In the genomic region with DNA sequence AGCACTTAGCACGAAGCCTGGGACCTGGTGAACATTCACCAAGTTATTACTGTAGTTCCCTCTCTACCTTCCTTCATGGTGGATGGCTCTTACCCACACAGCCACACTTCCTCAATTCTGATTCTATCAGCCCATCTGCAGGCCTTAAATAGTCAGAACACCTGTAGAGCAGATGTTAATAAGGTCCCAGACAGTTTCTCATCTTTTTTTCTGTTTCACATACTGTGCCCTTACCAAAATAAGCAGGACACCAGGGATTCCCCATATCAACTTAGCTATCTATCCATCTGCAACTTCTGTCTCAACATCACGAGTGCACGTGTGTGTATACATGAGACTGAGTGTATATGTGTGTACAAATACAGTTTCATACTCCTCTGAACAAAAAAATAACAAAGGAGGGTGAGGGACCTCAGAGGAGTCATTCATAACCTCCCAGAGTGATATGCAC, we compare ENCODE assay signal across 11 cellular contexts. TPM values are rescaled to one million over a fixed set of nuclear protein-coding genes. Genes with fewer than 3 reads are reported as not detected.
DNase-seq lines count a peak whose midpoint lies in the region; ATAC-seq, FAIRE-seq and TF ChIP-seq lines count a peak whose summit lies in the region.
"Had no signal": no experiment of that assay in that cellular context is flagged by ENCODE, and none has a peak within 500 bp of the region (broad histone marks: within the 10 kb centered on the region; RNA-seq: fewer than 3 reads in every experiment).

No MANE protein-coding gene starts in this region.

- H3K9ac ChIP-seq in K562 (ENCODE audit: insufficient read depth in 1 of 2, low read depth in 2 of 2, low read length in 2 of 2), result no peak overlapping the region

- no peak for FAIRE-seq in K562 (lab: Jason Lieb, UNC)
- FAIRE-seq: urothelium cell line had no signal

- in situ Hi-C loops in K562 (cut with MboI), result no loop called here

- POLR2A ChIA-PET in K562 (lab: Yijun Ruan, JAX), result no interaction called here

- no peak for DNase-seq in K562 (ENCODE audit: extremely low read depth in 1 of 4, low spot score in 3 of 4)
- no peak for DNase-seq in NCI-H748 (lab: John Stamatoyannopoulos, UW; ENCODE audit: unreplicated experiment)
- no peak for DNase-seq in activated CD4-positive, CD25-positive, alpha-beta regulatory T cell treated with anti-CD3 and anti-CD28 coated beads, Interleukin-2, amount 50 U/mL, for 72 hours
- no peak for DNase-seq in head of caudate nucleus
- no peak for DNase-seq in NCI-H226
- DNase-seq: activated CD4-positive, alpha-beta memory T cell treated with anti-CD3 and anti-CD28 coated beads for 36 hours had no signal

- H3K27me3 ChIP-seq in K562 (ENCODE audit: control insufficient read depth in 2 of 2, insufficient read depth in 2 of 2, low read length in 2 of 2), result no peaks in the 10 kb centered on the region
- H3K27me3 ChIP-seq: ovary had no signal

- ATAC-seq in GM18858 (IDR thresholded peaks at IDR 0.05; ENCODE audit: unreplicated experiment) (peak; percentile 58), GM21528 (IDR thresholded peaks at IDR 0.05; ENCODE audit: low FRiP score, unreplicated experiment) (peak; percentile 76), HG03135 (IDR thresholded peaks at IDR 0.05; ENCODE audit: unreplicated experiment) (peak; percentile 61), K562 (no peak)

- TF ChIP-seq POLR2A in K562 (conservative IDR thresholded peaks at IDR 0.05), result no peak

- no peak for TF ChIP-seq EP300 in K562 (IDR thresholded peaks at IDR 0.05; ENCODE audit: low read length)

- H3K4me1 ChIP-seq in K562 (replicated peaks in 1 of 2; ENCODE audit: control insufficient read depth in 2 of 2, insufficient read depth in 2 of 2, low read length in 2 of 2), result peaks cover 3 to 13% of the 10 kb centered on the region in 2 experiments; a peak in 4 of 5 replicates

- BruUV-seq in K562 (replicated peaks; lab: Mats Ljungman, UMichigan), result no TSS peak

- TF ChIP-seq CTCF in K562 (IDR thresholded peaks at IDR 0.05 in 2 of 3, conservative IDR thresholded peaks at IDR 0.05 in 1 of 3; ENCODE audit: insufficient read depth in 2 of 3, low read depth in 1 of 3, low read length in 3 of 3), result no peak

- H4K20me1 ChIP-seq in K562 (replicated peaks; ENCODE audit: control insufficient read depth, insufficient read depth, low read length), result no peaks in the 10 kb centered on the region

- intact Hi-C loops in K562 (cut with micrococcal nuclease), result no loop called here
- intact Hi-C loops in head of caudate nucleus (cut with DNase I), result no loop called here

- no peaks in the 10 kb centered on the region for H3K9me1 ChIP-seq in K562 (ENCODE audit: control insufficient read depth, insufficient read depth, low read length)

- no peak overlapping the region for H2AFZ ChIP-seq in K562 (ENCODE audit: low read depth, low read length)

- CTCF ChIA-PET in K562 (lab: Yijun Ruan, JAX; ENCODE audit: low intra/inter-chr PET ratio), result no interaction called here

- WGBS in K562 (ENCODE audit: insufficient coverage, low coverage, missing lambda C conversion rate), result 91% methylated on average over 2 of the region's 3 CpGs

- H3K9me3 ChIP-seq in K562 (replicated peaks; ENCODE audit: control insufficient read depth, insufficient read depth, low read depth, low read length), result no peaks in the 10 kb centered on the region
- H3K9me3 ChIP-seq: ovary had no signal

- H3K36me3 ChIP-seq in K562 (ENCODE audit: control insufficient read depth, insufficient read depth, low read length), result peaks cover 46% of the 10 kb centered on the region
- H3K36me3 ChIP-seq: ovary had no signal

- TF ChIP-seq RAD21 in K562 (CRISPR knock-in tag; conservative IDR thresholded peaks at IDR 0.05 in 1 of 2, IDR thresholded peaks at IDR 0.05 in 1 of 2), result no peak

- no peak overlapping the region for H3K4me2 ChIP-seq in K562 (ENCODE audit: insufficient read depth, low read length)

- H3K79me2 ChIP-seq in K562 (ENCODE audit: control insufficient read depth, insufficient read depth, low read length), result peaks cover 35% of the 10 kb centered on the region

- no peak overlapping the region for H3K27ac ChIP-seq in K562 (ENCODE audit: extremely low read depth, low read depth, low read length)
- H3K27ac ChIP-seq: ovary had no signal

- no peak overlapping the region for H3K4me3 ChIP-seq in K562
- H3K4me3 ChIP-seq: ovary had no signal

RNA-seq across cellular contexts. Expression of a gene that starts 2.8 kb away (rescaled TPM):
- 97.0 and 197 TPM in 2 replicates for total RNA-seq in K562 (2011; cell fraction: chromatin; rRNA removed; ENCODE audit: low replicate concordance)
- 104 and 108 TPM in 2 replicates for total RNA-seq in K562 (2011; cell fraction: nucleolus; rRNA removed)
- total RNA-seq in K562 (2011; cell fraction: nucleoplasm; rRNA removed), result 77.7 and 81.3 TPM in 2 replicates
- total RNA-seq in K562 (2014; rRNA removed) (25.2 and 26.8 TPM in 2 replicates), K562 (2014; rRNA removed; fragmentation: Illumina TruSeq; extraction: Trizol) (12.3 and 14.5 TPM in 2 replicates), K562 (2015; rRNA removed; fragmentation: Illumina TruSeq; extraction: Trizol) (15.2 and 15.9 TPM in 2 replicates), K562 (2021) (34.8 and 35.7 TPM in 2 replicates)
- polyA plus RNA-seq in K562 (2011; rRNA removed) (16.4 and 20.4 TPM in 2 replicates), K562 (2014; fragmentation: Illumina TruSeq; extraction: Trizol) (23.1 and 27.9 TPM in 2 replicates), K562 (2014; fragmentation: Nextera tagmentation; extraction: Ambion mirVana) (1 to 10 TPM; 4.1 to 5.8 TPM), K562 (2014; rRNA removed) (23.1 and 27.1 TPM in 2 replicates)
- polyA plus RNA-seq in K562 (2011; cell fraction: cytosol; rRNA removed), result 10.3 and 14.7 TPM in 2 replicates
- 132 and 169 TPM in 2 replicates for polyA plus RNA-seq in K562 (2011; cell fraction: nucleus; rRNA removed)
- 19.7 and 37.0 TPM in 2 replicates for polyA plus RNA-seq in K562 (2012)
- 20.8 and 22.5 TPM in 2 replicates for polyA minus RNA-seq in K562 (2011; rRNA and poly(A)+ RNA removed)
- polyA minus RNA-seq in K562 (2011; cell fraction: cytosol; rRNA and poly(A)+ RNA removed), result 11.2 and 20.5 TPM in 2 replicates
- polyA minus RNA-seq in K562 (2011; cell fraction: nucleus; rRNA and poly(A)+ RNA removed), result 31.6 and 42.1 TPM in 2 replicates

RNA-seq across cellular contexts. Expression of a gene that starts 3.0 kb away (rescaled TPM):
- 143 and 213 TPM in 2 replicates for total RNA-seq in K562 (2011; cell fraction: chromatin; rRNA removed; ENCODE audit: low replicate concordance)
- total RNA-seq in K562 (2011; cell fraction: nucleolus; rRNA removed), result 100 and 111 TPM in 2 replicates
- 123 and 149 TPM in 2 replicates for total RNA-seq in K562 (2011; cell fraction: nucleoplasm; rRNA removed)
- total RNA-seq in K562 (2014; rRNA removed) (57.9 and 59.7 TPM in 2 replicates), K562 (2014; rRNA removed; fragmentation: Illumina TruSeq; extraction: Trizol) (45.3 and 51.8 TPM in 2 replicates), K562 (2015; rRNA removed; fragmentation: Illumina TruSeq; extraction: Trizol) (62.4 and 64.7 TPM in 2 replicates), K562 (2021) (60.6 and 71.7 TPM in 2 replicates)
- polyA plus RNA-seq in K562 (2011; rRNA removed) (69.3 and 70.7 TPM in 2 replicates), K562 (2014; fragmentation: Illumina TruSeq; extraction: Trizol) (90.8 and 91.7 TPM in 2 replicates), K562 (2014; fragmentation: Nextera tagmentation; extraction: Ambion mirVana) (100 to 1,000 TPM; 103 to 154 TPM), K562 (2014; rRNA removed) (67.8 and 86.4 TPM in 2 replicates)
- polyA plus RNA-seq in K562 (2011; cell fraction: cytosol; rRNA removed), result 58.9 and 85.2 TPM in 2 replicates
- 164 and 209 TPM in 2 replicates for polyA plus RNA-seq in K562 (2011; cell fraction: nucleus; rRNA removed)
- polyA plus RNA-seq in K562 (2012), result 49.6 and 51.6 TPM in 2 replicates
- polyA minus RNA-seq in K562 (2011; rRNA and poly(A)+ RNA removed), result 49.7 and 52.3 TPM in 2 replicates
- 25.6 and 27.8 TPM in 2 replicates for polyA minus RNA-seq in K562 (2011; cell fraction: cytosol; rRNA and poly(A)+ RNA removed)
- 44.7 and 59.0 TPM in 2 replicates for polyA minus RNA-seq in K562 (2011; cell fraction: nucleus; rRNA and poly(A)+ RNA removed)

RNA-seq across cellular contexts. Expression of a gene that starts 30.9 kb away (rescaled TPM):
- total RNA-seq in K562 (2011; cell fraction: chromatin; rRNA removed; ENCODE audit: low replicate concordance), result 0.16 TPM in 1 of 2 replicates, not detected in the other
- total RNA-seq in K562 (2011; cell fraction: nucleolus; rRNA removed), result 0.13 TPM in 1 of 2 replicates, not detected in the other
- not detected in 2 replicates for total RNA-seq in K562 (2011; cell fraction: nucleoplasm; rRNA removed)
- total RNA-seq in K562 (2014; rRNA removed), result not detected in 2 replicates
- total RNA-seq in K562 (2014; rRNA removed; fragmentation: Illumina TruSeq; extraction: Trizol), result not detected in 2 replicates
- not detected in 2 replicates for total RNA-seq in K562 (2015; rRNA removed; fragmentation: Illumina TruSeq; extraction: Trizol)
- total RNA-seq in K562 (2021), result not detected in 2 replicates
- not detected in 2 replicates for polyA plus RNA-seq in K562 (2011; rRNA removed)
- 0.04 TPM in 1 of 2 replicates, not detected in the other for polyA plus RNA-seq in K562 (2011; cell fraction: cytosol; rRNA removed)
- not detected in 2 replicates for polyA plus RNA-seq in K562 (2011; cell fraction: nucleus; rRNA removed)
- polyA plus RNA-seq in K562 (2012), result 0.14 and 0.17 TPM in 2 replicates
- polyA plus RNA-seq in K562 (2014; fragmentation: Illumina TruSeq; extraction: Trizol), result not detected in 2 replicates
- polyA plus RNA-seq in K562 (2014; fragmentation: Nextera tagmentation; extraction: Ambion mirVana), result not detected
- 0.08 TPM in 1 of 2 replicates, not detected in the other for polyA plus RNA-seq in K562 (2014; rRNA removed)
- not detected in 2 replicates for polyA minus RNA-seq in K562 (2011; rRNA and poly(A)+ RNA removed)
- not detected in 2 replicates for polyA minus RNA-seq in K562 (2011; cell fraction: cytosol; rRNA and poly(A)+ RNA removed)
- not detected in 2 replicates for polyA minus RNA-seq in K562 (2011; cell fraction: nucleus; rRNA and poly(A)+ RNA removed)
- total RNA-seq: activated CD4-positive, alpha-beta memory T cell treated with anti-CD3 and anti-CD28 coated beads for 36 hours had no signal

RNA-seq across cellular contexts. Expression of a gene that starts 57.1 kb away (rescaled TPM):
- 0.84 and 1.1 TPM in 2 replicates for total RNA-seq in K562 (2011; cell fraction: chromatin; rRNA removed; ENCODE audit: low replicate concordance)
- total RNA-seq in K562 (2011; cell fraction: nucleolus; rRNA removed), result 1.7 and 2.4 TPM in 2 replicates
- total RNA-seq in K562 (2011; cell fraction: nucleoplasm; rRNA removed), result 1.4 and 1.9 TPM in 2 replicates
- total RNA-seq in K562 (2014; rRNA removed), result 0.05 and 0.82 TPM in 2 replicates
- not detected in 2 replicates for total RNA-seq in K562 (2014; rRNA removed; fragmentation: Illumina TruSeq; extraction: Trizol)
- 0.25 and 0.26 TPM in 2 replicates for total RNA-seq in K562 (2015; rRNA removed; fragmentation: Illumina TruSeq; extraction: Trizol)
- total RNA-seq in K562 (2021), result 0.89 and 2.8 TPM in 2 replicates
- 0.95 and 1.3 TPM in 2 replicates for polyA plus RNA-seq in K562 (2011; rRNA removed)
- polyA plus RNA-seq in K562 (2011; cell fraction: cytosol; rRNA removed), result 1.1 and 2.0 TPM in 2 replicates
- 2.3 and 2.6 TPM in 2 replicates for polyA plus RNA-seq in K562 (2011; cell fraction: nucleus; rRNA removed)
- 1.9 and 4.1 TPM in 2 replicates for polyA plus RNA-seq in K562 (2012)
- 0.58 and 0.86 TPM in 2 replicates for polyA plus RNA-seq in K562 (2014; fragmentation: Illumina TruSeq; extraction: Trizol)
- polyA plus RNA-seq in K562 (2014; fragmentation: Nextera tagmentation; extraction: Ambion mirVana), result not detected
- polyA plus RNA-seq in K562 (2014; rRNA removed), result 0.93 and 1.2 TPM in 2 replicates
- 0.24 and 0.32 TPM in 2 replicates for polyA minus RNA-seq in K562 (2011; rRNA and poly(A)+ RNA removed)
- polyA minus RNA-seq in K562 (2011; cell fraction: cytosol; rRNA and poly(A)+ RNA removed), result 3.4 and 4.2 TPM in 2 replicates
- polyA minus RNA-seq in K562 (2011; cell fraction: nucleus; rRNA and poly(A)+ RNA removed), result 0.89 and 1.2 TPM in 2 replicates
